In genomic region chr6:25290306-25291060, GRCh38 we compare ENCODE assay signal across 19 cellular contexts.
"Had no signal": no experiment of that assay in that cellular context is flagged by ENCODE, and none has a peak within 500 bp of the region (broad histone marks: within the 10 kb centered on the region; RNA-seq: fewer than 3 reads in every experiment).

No MANE protein-coding gene starts in this region.

- H3K27ac ChIP-seq: epithelial cell of prostate, prostate gland, SJSA1, transverse colon had no signal

- ATAC-seq: natural killer cell; stimulated activated naive CD8-positive, alpha-beta T cell treated with anti-CD3 and anti-CD28 coated beads, Interleukin-15, Interleukin-2, amounts not matched to agents 100 U/mL and 50 U/mL, for 24 hours had no signal

- DNase-seq: activated CD4-positive, alpha-beta T cell treated with anti-CD3 and anti-CD28 coated beads for 1 hour; activated gamma-delta T cell treated with Interleukin-2 at 50 U/mL for 16 hours; activated T-cell treated with anti-CD3 and anti-CD28 coated beads, Interleukin-2, amount 50 U/mL, for 1 hour; cerebellar nuclear complex; foreskin fibroblast; glutamatergic neuron; hypothalamus; mammary epithelial cell; midbrain; natural killer cell; stimulated activated CD4-positive, alpha-beta T cell treated with anti-CD3 and anti-CD28 coated beads, Interleukin-12 subunit alpha, Interleukin-12 subunit beta, amount 100 ng/mL, for 4 hours; stimulated activated CD4-positive, alpha-beta T cell treated with anti-CD3 and anti-CD28 coated beads, Interleukin-4, amount 100 ng/mL, for 4 hours; stimulated activated naive CD8-positive, alpha-beta T cell treated with anti-CD3 and anti-CD28 coated beads, Interleukin-15, Interleukin-2, amounts not matched to agents 100 U/mL and 50 U/mL, for 24 hours; T-helper 1 cell; T-helper 9 cell; transverse colon had no signal

- H3K36me3 ChIP-seq: prostate gland, SJSA1, transverse colon had no signal

- H3K27me3 ChIP-seq: SJSA1, transverse colon had no signal

- H3K4me3 ChIP-seq: prostate gland, SJSA1, transverse colon had no signal

- H3K4me1 ChIP-seq: prostate gland had no signal

- H3K9me3 ChIP-seq: prostate gland, SJSA1, transverse colon had no signal
